ENCODE assay signal across 29 cellular contexts in genomic region chr9:2663486-2663885, GRCh38. TPM values are rescaled to one million over a fixed set of nuclear protein-coding genes. Genes with fewer than 3 reads are reported as not detected.
DNase-seq lines count a peak whose midpoint lies in the region; ATAC-seq and TF ChIP-seq lines count a peak whose summit lies in the region.
"Had no signal": no experiment of that assay in that cellular context is flagged by ENCODE, and none has a peak within 500 bp of the region (broad histone marks: within the 10 kb centered on the region; RNA-seq: fewer than 3 reads in every experiment).

No MANE protein-coding gene starts in this region.

- H3K36me3 ChIP-seq in Karpas-422 (ENCODE audit: insufficient read depth, low read length) (0 out of 2 replicates have a peak, but pooled peaks cover 1% of the 10 kb centered on the region), subcutaneous abdominal adipose tissue (ENCODE audit: control insufficient read depth in 5 of 5, insufficient read depth in 5 of 5, low read length in 5 of 5) (no peaks in the 10 kb centered on the region)

- H3K79me2 ChIP-seq in Karpas-422 (ENCODE audit: low read length): no peaks in the 10 kb centered on the region

- peaks cover 13% of the 10 kb centered on the region for H3K4me1 Mint-ChIP-seq in type B pancreatic cell (ENCODE audit: unreplicated experiment)
- peaks cover 8% of the 10 kb centered on the region for H3K4me1 Mint-ChIP-seq in stimulated activated effector memory CD8-positive, alpha-beta T cell treated with anti-CD3 and anti-CD28 coated beads, Interleukin-12 subunit alpha, Interleukin-12 subunit beta, amount 100 ng/mL, for 72 hours
- H3K4me1 Mint-ChIP-seq: CD8-positive, alpha-beta memory T cell had no signal

- peaks cover 23% of the 10 kb centered on the region for H3K9me3 Mint-ChIP-seq in type B pancreatic cell
- no peaks in the 10 kb centered on the region for H3K9me3 Mint-ChIP-seq in stimulated activated effector memory CD8-positive, alpha-beta T cell treated with anti-CD3 and anti-CD28 coated beads, Interleukin-12 subunit alpha, Interleukin-12 subunit beta, amount 100 ng/mL, for 72 hours
- H3K9me3 Mint-ChIP-seq: CD8-positive, alpha-beta memory T cell had no signal

- H3K27me3 Mint-ChIP-seq in type B pancreatic cell: peaks cover 2% of the 10 kb centered on the region
- H3K27me3 Mint-ChIP-seq: activated naive CD8-positive, alpha-beta T cell treated with anti-CD3 and anti-CD28 coated beads, Interleukin-2, amount 10 ng/mL, durations not matched to agents 7 days and 5 days had no signal

- H3K4me3 Mint-ChIP-seq in type B pancreatic cell: no peak overlapping the region
- no peak overlapping the region for H3K4me3 Mint-ChIP-seq in stimulated activated effector memory CD8-positive, alpha-beta T cell treated with anti-CD3 and anti-CD28 coated beads, Interleukin-12 subunit alpha, Interleukin-12 subunit beta, amount 100 ng/mL, for 72 hours
- H3K4me3 Mint-ChIP-seq: activated B cell treated with CpG ODN at 0.5 μM for 24 hours; activated naive CD8-positive, alpha-beta T cell treated with anti-CD3 and anti-CD28 coated beads, Interleukin-2, amount 10 ng/mL, durations not matched to agents 7 days and 5 days; CD8-positive, alpha-beta memory T cell had no signal

- H3K4me1 ChIP-seq in Karpas-422 (ENCODE audit: low read length) (peaks cover 22% of the 10 kb centered on the region), subcutaneous abdominal adipose tissue (ENCODE audit: control insufficient read depth in 5 of 5, insufficient read depth in 5 of 5, low read length in 5 of 5) (peaks cover 4 to 17% (median 14%) of the 10 kb centered on the region in 5 donors)
- H3K4me1 ChIP-seq: foreskin keratinocyte had no signal

- H3K9ac ChIP-seq in Karpas-422 (ENCODE audit: low read length): no peak overlapping the region
- H3K9ac ChIP-seq in subcutaneous abdominal adipose tissue (ENCODE audit: low read length in 5 of 5): peak overlapping the region in 1 of 5 donors; percentile 19
- H3K9ac ChIP-seq: GM23248 had no signal

- no peak overlapping the region for H3K4me3 ChIP-seq in Karpas-422 (ENCODE audit: low read length)
- H3K4me3 ChIP-seq in coronary artery: no peak overlapping the region
- H3K4me3 ChIP-seq in subcutaneous abdominal adipose tissue (ENCODE audit: low read depth in 1 of 5, low read length in 5 of 5): no peak overlapping the region
- H3K4me3 ChIP-seq: GM12878, GM23248, tibial nerve had no signal

- H3K9me2 ChIP-seq in Karpas-422 (replicated peaks; ENCODE audit: insufficient read depth, low read length): no peaks in the 10 kb centered on the region

- peak overlapping the region; percentile 10 for H3K4me2 ChIP-seq in Karpas-422 (ENCODE audit: low read depth, low read length, poor library complexity, severe bottlenecking)

- H3K27me3 ChIP-seq in Karpas-422 (ENCODE audit: low read length) (no peaks in the 10 kb centered on the region), subcutaneous abdominal adipose tissue (ENCODE audit: control insufficient read depth in 5 of 5, insufficient read depth in 4 of 5, low read length in 5 of 5) (no peaks in the 10 kb centered on the region)
- H3K27me3 ChIP-seq: foreskin keratinocyte, tibial nerve had no signal

- DNase-seq in Karpas-422 (no peak), coronary artery (ENCODE audit: low spot score) (no peak), medulla oblongata (ENCODE audit: extremely low spot score) (peak; percentile 11), type B pancreatic cell (ENCODE audit: extremely low spot score, unreplicated experiment) (no peak), NCI-H1694 (lab: John Stamatoyannopoulos, UW) (no peak)
- DNase-seq in stimulated activated naive CD4-positive, alpha-beta T cell treated with Interleukin-2 at 50 U/mL for 16 hours (lab: John Stamatoyannopoulos, UW): no peak
- DNase-seq in stimulated activated effector memory CD8-positive, alpha-beta T cell treated with anti-CD3 and anti-CD28 coated beads, Interleukin-12 subunit alpha, Interleukin-12 subunit beta, amount 100 ng/mL, for 72 hours (ENCODE audit: low spot score in 2 of 2): no peak
- DNase-seq: activated B cell treated with CpG ODN at 0.5 μM for 24 hours; activated CD4-positive, alpha-beta T cell treated with anti-CD3 and anti-CD28 coated beads, Interleukin-2, amount 50 U/mL, for 4 hours; activated CD8-positive, alpha-beta memory T cell treated with anti-CD3 and anti-CD28 coated beads, Interleukin-2, amount 50 U/mL, for 48 hours; activated effector memory CD4-positive, alpha-beta T cell treated with Interleukin-2 at 50 U/mL for 16 hours; activated naive CD8-positive, alpha-beta T cell treated with anti-CD3 and anti-CD28 coated beads, Interleukin-2, amount 10 ng/mL, durations not matched to agents 7 days and 5 days; CD8-positive, alpha-beta memory T cell; DMS79 treated with DMSO at 0.1 percent for 48 hours; effector CD8-positive, alpha-beta T cell; erythroblast; foreskin keratinocyte; GM23248; mesenchymal stem cell; NCI-H1092 treated with DMSO at 0.1 percent for 48 hours; NCI-H526 treated with DMSO at 0.1 percent for 48 hours; nucleus accumbens; RPMI8226 had no signal

- H3K27ac Mint-ChIP-seq in type B pancreatic cell: no peak overlapping the region
- no peak overlapping the region for H3K27ac Mint-ChIP-seq in stimulated activated effector memory CD8-positive, alpha-beta T cell treated with anti-CD3 and anti-CD28 coated beads, Interleukin-12 subunit alpha, Interleukin-12 subunit beta, amount 100 ng/mL, for 72 hours
- H3K27ac Mint-ChIP-seq: activated B cell treated with CpG ODN at 0.5 μM for 24 hours; activated naive CD8-positive, alpha-beta T cell treated with anti-CD3 and anti-CD28 coated beads, Interleukin-2, amount 10 ng/mL, durations not matched to agents 7 days and 5 days had no signal

- H3K27ac ChIP-seq in Karpas-422 (ENCODE audit: low read length) (no peak overlapping the region), coronary artery (peak overlapping the region; percentile 36 to 45), subcutaneous abdominal adipose tissue (ENCODE audit: low read depth, low read length) (peak overlapping the region; percentile 8)
- H3K27ac ChIP-seq: foreskin keratinocyte, GM23248, tibial nerve had no signal

- TF ChIP-seq CTCF in coronary artery (IDR thresholded peaks at IDR 0.05): no peak
- TF ChIP-seq CTCF in type B pancreatic cell (conservative IDR thresholded peaks at IDR 0.05): no peak

- no peak for ATAC-seq in stimulated activated effector memory CD8-positive, alpha-beta T cell treated with anti-CD3 and anti-CD28 coated beads, Interleukin-12 subunit alpha, Interleukin-12 subunit beta, amount 100 ng/mL, for 72 hours
- ATAC-seq: foreskin keratinocyte, GM12878, SK-N-SH treated with all-trans-retinoic acid at 6 μM for 48 hours had no signal

- no peak overlapping the region for H2AFZ ChIP-seq in Karpas-422 (ENCODE audit: low read length)
- H2AFZ ChIP-seq: GM23248 had no signal

- no peaks in the 10 kb centered on the region for H4K20me1 ChIP-seq in Karpas-422 (ENCODE audit: insufficient read depth, low read depth, low read length)

- H3K36me3 Mint-ChIP-seq in type B pancreatic cell: peaks cover 7% of the 10 kb centered on the region
- H3K36me3 Mint-ChIP-seq in stimulated activated effector memory CD8-positive, alpha-beta T cell treated with anti-CD3 and anti-CD28 coated beads, Interleukin-12 subunit alpha, Interleukin-12 subunit beta, amount 100 ng/mL, for 72 hours: no peaks in the 10 kb centered on the region

- H3K9me3 ChIP-seq in Karpas-422 (ENCODE audit: low read length) (0 out of 2 replicates have a peak, but pooled peaks cover 3% of the 10 kb centered on the region), subcutaneous abdominal adipose tissue (ENCODE audit: control insufficient read depth in 5 of 5, low read length in 5 of 5) (no peaks in the 10 kb centered on the region)
- H3K9me3 ChIP-seq: tibial nerve had no signal

RNA-seq across cellular contexts. Expression of gene VLDLR, which starts 41.9 kb away (rescaled TPM):
- 16.4 and 31.5 TPM in 2 replicates for total RNA-seq in Karpas-422 (2014; rRNA removed; shearing (Covaris generic); ENCODE audit: low replicate concordance)
- 21.6 and 38.1 TPM in 2 replicates for total RNA-seq in type B pancreatic cell (ENCODE audit: low replicate concordance)

RNA-seq across cellular contexts. Expression of gene KCNV2, which starts 53.8 kb away (rescaled TPM):
- 1.6 and 1.8 TPM in 2 replicates for total RNA-seq in Karpas-422 (2014; rRNA removed; shearing (Covaris generic); ENCODE audit: low replicate concordance)
- not detected in 2 replicates for total RNA-seq in type B pancreatic cell (ENCODE audit: low replicate concordance)
- total RNA-seq: activated B cell treated with CpG ODN at 0.5 μM for 24 hours; activated naive CD8-positive, alpha-beta T cell treated with anti-CD3 and anti-CD28 coated beads, Interleukin-2, amount 10 ng/mL, durations not matched to agents 7 days and 5 days; CD8-positive, alpha-beta memory T cell; foreskin keratinocyte; GM23248; LHCN-M2; myocyte; tibial nerve had no signal
